Comparison of ENCODE assay signal across 9 cellular contexts in genomic region chr5:33439905-33440481, GRCh38. TPM values are rescaled to one million over a fixed set of nuclear protein-coding genes. Genes with fewer than 3 reads are reported as not detected.
A peak's percentile ranks its signal among the peaks of the same experiment; 100 is the strongest.
DNase-seq lines count a peak whose midpoint lies in the region; ATAC-seq and TF ChIP-seq lines count a peak whose summit lies in the region.
"Had no signal": no experiment of that assay in that cellular context is flagged by ENCODE, and none has a peak within 500 bp of the region (broad histone marks: within the 10 kb centered on the region; RNA-seq: fewer than 3 reads in every experiment).

No MANE protein-coding gene starts in this region.

- H3K36me3 ChIP-seq in BJ (ENCODE audit: control insufficient read depth, insufficient read depth, low read length) (no peaks in the 10 kb centered on the region), HUES48 (ENCODE audit: control insufficient read depth, insufficient read depth, low read length) (peaks cover 20% of the 10 kb centered on the region), muscle layer of duodenum (ENCODE audit: control insufficient read depth in 1 of 2, insufficient read depth in 2 of 2, low read length in 2 of 2) (peaks cover 0 to 12% of the 10 kb centered on the region in 2 donors)

- no peaks in the 10 kb centered on the region for H3K27me3 ChIP-seq in BJ (ENCODE audit: control insufficient read depth, insufficient read depth, low read length)
- no peaks in the 10 kb centered on the region for H3K27me3 ChIP-seq in HUES48 (ENCODE audit: control insufficient read depth, insufficient read depth, low read length)
- no peaks in the 10 kb centered on the region for H3K27me3 ChIP-seq in muscle layer of duodenum (ENCODE audit: low read depth, low read length)

- no peak overlapping the region for H3K4me3 Mint-ChIP-seq in stimulated activated naive B cell treated with anti-CD40 and anti-IgM and Interleukin-4, amounts not matched to agents 10 μg/mL and 1 μg/mL and 100 μg/mL, for 72 hours
- H3K4me3 Mint-ChIP-seq: activated T-cell treated with anti-CD3 and anti-CD28 coated beads, Interleukin-2, amount 50 U/mL, for 72 hours had no signal

- peak overlapping the region; percentile 99 for H3K27ac ChIP-seq in HUES48 (ENCODE audit: low read depth, low read length)
- H3K27ac ChIP-seq in muscle layer of duodenum (ENCODE audit: low read length), result peak overlapping the region; percentile 98

- H3K9me3 Mint-ChIP-seq in stimulated activated naive B cell treated with anti-CD40 and anti-IgM and Interleukin-4, amounts not matched to agents 10 μg/mL and 1 μg/mL and 100 μg/mL, for 72 hours, result no peaks in the 10 kb centered on the region
- H3K9me3 Mint-ChIP-seq: activated T-cell treated with anti-CD3 and anti-CD28 coated beads, Interleukin-2, amount 50 U/mL, for 72 hours had no signal

- DNase-seq in BJ (ENCODE audit: low read depth), result no peak
- no peak for DNase-seq in cardiac fibroblast (ENCODE audit: low read depth in 2 of 2)
- DNase-seq in stimulated activated CD4-positive, alpha-beta T cell treated with anti-CD3 and anti-CD28 coated beads, Interleukin-12 subunit alpha, Interleukin-12 subunit beta, amount 100 ng/mL, for 4 hours, result no peak
- DNase-seq in stimulated activated naive B cell treated with anti-CD40 and anti-IgM and Interleukin-4, amounts not matched to agents 10 μg/mL and 1 μg/mL and 100 μg/mL, for 72 hours, result no peak

- TF ChIP-seq CTCF in BJ (IDR thresholded peaks at IDR 0.05; ENCODE audit: insufficient read depth, low read depth, low read length) (no peak), cardiac fibroblast (IDR thresholded peaks at IDR 0.05; ENCODE audit: low read depth, low read length) (no peak)

- POLR2A ChIA-PET in BJ (lab: Charles Lee), result interaction anchor here (1.5 kb wide), 1 partner anchor 530 kb away, joined by 4 read pairs; no protein-coding TSS in a partner anchor

- H3K4me1 ChIP-seq in HUES48 (ENCODE audit: control insufficient read depth, insufficient read depth, low read length) (peaks cover 23% of the 10 kb centered on the region), muscle layer of duodenum (ENCODE audit: control insufficient read depth in 1 of 2, insufficient read depth in 2 of 2, low read length in 2 of 2) (peaks cover 0 to 19% of the 10 kb centered on the region in 2 donors)

- ATAC-seq in HG03571 (IDR thresholded peaks at IDR 0.05; ENCODE audit: unreplicated experiment) (no peak), GM21529 (IDR thresholded peaks at IDR 0.05; ENCODE audit: unreplicated experiment) (no peak)
- ATAC-seq in stimulated activated naive B cell treated with anti-CD40 and anti-IgM and Interleukin-4, amounts not matched to agents 10 μg/mL and 1 μg/mL and 100 μg/mL, for 72 hours (replicated peaks), result no peak

- CTCF ChIA-PET in BJ (lab: Yijun Ruan, JAX), result interaction anchor here (5.2 to 6.4 kb wide), 2 partner anchors 495 to 530 kb away, joined by 33 to 47 read pairs; partner anchors contain the start of gene RXFP3

- H3K9ac ChIP-seq in HUES48 (ENCODE audit: low read depth, low read length), result peak overlapping the region; percentile 96

- no peaks in the 10 kb centered on the region for H3K9me3 ChIP-seq in HUES48 (ENCODE audit: control insufficient read depth, insufficient read depth, low read length)
- no peaks in the 10 kb centered on the region for H3K9me3 ChIP-seq in muscle layer of duodenum (ENCODE audit: control insufficient read depth in 1 of 2, low read length in 2 of 2)

- H3K4me1 Mint-ChIP-seq in stimulated activated naive B cell treated with anti-CD40 and anti-IgM and Interleukin-4, amounts not matched to agents 10 μg/mL and 1 μg/mL and 100 μg/mL, for 72 hours, result peaks cover 8 to 21% of the 10 kb centered on the region in 2 donors

- H3K27me3 Mint-ChIP-seq in stimulated activated naive B cell treated with anti-CD40 and anti-IgM and Interleukin-4, amounts not matched to agents 10 μg/mL and 1 μg/mL and 100 μg/mL, for 72 hours, result no peaks in the 10 kb centered on the region

- peaks cover 3 to 14% of the 10 kb centered on the region in 2 donors for H3K36me3 Mint-ChIP-seq in stimulated activated naive B cell treated with anti-CD40 and anti-IgM and Interleukin-4, amounts not matched to agents 10 μg/mL and 1 μg/mL and 100 μg/mL, for 72 hours

- H3K4me3 ChIP-seq in BJ (ENCODE audit: low read depth, low read length), result peak overlapping the region; percentile 70
- H3K4me3 ChIP-seq in HUES48 (ENCODE audit: low read depth, low read length), result peak overlapping the region; percentile 87
- H3K4me3 ChIP-seq in cardiac fibroblast (replicated peaks in 1 of 2; ENCODE audit: low read depth in 2 of 2, low read length in 2 of 2), result peak overlapping the region; percentile 80 to 93
- peak overlapping the region; percentile 83 to 99 for H3K4me3 ChIP-seq in muscle layer of duodenum (ENCODE audit: low read depth in 1 of 2, low read length in 2 of 2)

- H3K27ac Mint-ChIP-seq in stimulated activated naive B cell treated with anti-CD40 and anti-IgM and Interleukin-4, amounts not matched to agents 10 μg/mL and 1 μg/mL and 100 μg/mL, for 72 hours, result no peak overlapping the region
- H3K27ac Mint-ChIP-seq: activated T-cell treated with anti-CD3 and anti-CD28 coated beads, Interleukin-2, amount 50 U/mL, for 72 hours had no signal

RNA-seq across cellular contexts. Expression of gene TARS1, which starts 0.8 kb away (rescaled TPM):
- polyA plus RNA-seq in BJ (2011; rRNA removed), result 121 and 228 TPM in 2 replicates
- polyA minus RNA-seq in BJ (2011; rRNA and poly(A)+ RNA removed), result 73.8 and 93.2 TPM in 2 replicates
